15 cellular contexts compared by ENCODE assay signal in genomic region chr20:45016089-45016641, GRCh38. TPM values are rescaled to one million over a fixed set of nuclear protein-coding genes. Genes with fewer than 3 reads are reported as not detected.
A peak's percentile ranks its signal among the peaks of the same experiment; 100 is the strongest.
DNase-seq lines count a peak whose midpoint lies in the region; ATAC-seq and TF ChIP-seq lines count a peak whose summit lies in the region.
"Had no signal": no experiment of that assay in that cellular context is flagged by ENCODE, and none has a peak within 500 bp of the region (broad histone marks: within the 10 kb centered on the region; RNA-seq: fewer than 3 reads in every experiment).

No MANE protein-coding gene starts in this region.

- CTCF ChIA-PET in activated CD8-positive, alpha-beta T cell treated with anti-CD3 and anti-CD28 coated beads for 36 hours (lab: Charles Lee) = interaction anchor here (1.0 to 1.3 kb wide), 2 partner anchors 64 to 80 kb away, joined by 3 read pairs; no protein-coding TSS in a partner anchor
- CTCF ChIA-PET in activated CD8-positive, alpha-beta T cell treated with anti-CD3 and anti-CD28 coated beads, Interleukin-2, amount 10 ng/mL, durations not matched to agents 7 days and 5 days (lab: Charles Lee) = interaction anchor here (0.7 to 2.0 kb wide), 2 partner anchors 22 to 79 kb away, joined by 3 to 9 read pairs; no protein-coding TSS in a partner anchor

- no peaks in the 10 kb centered on the region for H3K27me3 Mint-ChIP-seq in activated CD8-positive, alpha-beta T cell treated with anti-CD3 and anti-CD28 coated beads for 36 hours
- H3K27me3 Mint-ChIP-seq in activated CD8-positive, alpha-beta T cell treated with anti-CD3 and anti-CD28 coated beads, Interleukin-2, amount 10 ng/mL, durations not matched to agents 7 days and 5 days (ENCODE audit: low read depth) = no peaks in the 10 kb centered on the region
- no peaks in the 10 kb centered on the region for H3K27me3 Mint-ChIP-seq in T-helper 17 cell
- H3K27me3 Mint-ChIP-seq in stimulated activated naive CD8-positive, alpha-beta T cell treated with anti-CD3 and anti-CD28 coated beads, Interleukin-15, Interleukin-2, amounts not matched to agents 100 ng/mL and 50 ng/mL, for 24 hours = no peaks in the 10 kb centered on the region

- H3K9me3 Mint-ChIP-seq in activated CD8-positive, alpha-beta T cell treated with anti-CD3 and anti-CD28 coated beads for 36 hours = no peaks in the 10 kb centered on the region
- H3K9me3 Mint-ChIP-seq in activated CD8-positive, alpha-beta T cell treated with anti-CD3 and anti-CD28 coated beads, Interleukin-2, amount 10 ng/mL, durations not matched to agents 7 days and 5 days (ENCODE audit: insufficient read depth) = no peaks in the 10 kb centered on the region
- H3K9me3 Mint-ChIP-seq in stimulated activated naive CD8-positive, alpha-beta T cell treated with anti-CD3 and anti-CD28 coated beads, Interleukin-15, Interleukin-2, amounts not matched to agents 100 ng/mL and 50 ng/mL, for 24 hours = no peaks in the 10 kb centered on the region

- intact Hi-C loops in activated CD8-positive, alpha-beta T cell treated with anti-CD3 and anti-CD28 coated beads for 36 hours (cut with micrococcal nuclease) = no loop called here

- no peak for ATAC-seq in activated CD8-positive, alpha-beta T cell treated with anti-CD3 and anti-CD28 coated beads for 36 hours
- ATAC-seq in activated CD8-positive, alpha-beta T cell treated with anti-CD3 and anti-CD28 coated beads, Interleukin-2, amount 10 ng/mL, durations not matched to agents 7 days and 5 days = no peak
- no peak for ATAC-seq in T-helper 17 cell
- no peak for ATAC-seq in HG03108 (IDR thresholded peaks at IDR 0.05; ENCODE audit: unreplicated experiment)
- ATAC-seq: A549, esophagus mucosa had no signal

- POLR2A ChIA-PET in activated CD8-positive, alpha-beta T cell treated with anti-CD3 and anti-CD28 coated beads for 36 hours (lab: Charles Lee) = interaction anchor here (1.2 kb wide), 1 partner anchor 49 kb away, joined by 3 read pairs; no protein-coding TSS in a partner anchor
- POLR2A ChIA-PET in activated CD8-positive, alpha-beta T cell treated with anti-CD3 and anti-CD28 coated beads, Interleukin-2, amount 10 ng/mL, durations not matched to agents 7 days and 5 days (lab: Charles Lee) = no interaction called here

- H3K4me3 ChIP-seq in fibroblast of villous mesenchyme (ENCODE audit: low read depth, low read length) = no peak overlapping the region
- H3K4me3 ChIP-seq: A549, pancreas, thyroid gland had no signal

- H3K4me1 Mint-ChIP-seq in activated CD8-positive, alpha-beta T cell treated with anti-CD3 and anti-CD28 coated beads for 36 hours (ENCODE audit: low read depth) = peaks cover 56% of the 10 kb centered on the region
- peaks cover 8% of the 10 kb centered on the region for H3K4me1 Mint-ChIP-seq in activated CD8-positive, alpha-beta T cell treated with anti-CD3 and anti-CD28 coated beads, Interleukin-2, amount 10 ng/mL, durations not matched to agents 7 days and 5 days (ENCODE audit: low read depth)
- H3K4me1 Mint-ChIP-seq in T-helper 17 cell = peaks cover 45% of the 10 kb centered on the region
- peaks cover 71% of the 10 kb centered on the region for H3K4me1 Mint-ChIP-seq in stimulated activated naive CD8-positive, alpha-beta T cell treated with anti-CD3 and anti-CD28 coated beads, Interleukin-15, Interleukin-2, amounts not matched to agents 100 ng/mL and 50 ng/mL, for 24 hours (ENCODE audit: low read depth)

- H3K4me3 Mint-ChIP-seq in activated CD8-positive, alpha-beta T cell treated with anti-CD3 and anti-CD28 coated beads for 36 hours = no peak overlapping the region
- H3K4me3 Mint-ChIP-seq in activated CD8-positive, alpha-beta T cell treated with anti-CD3 and anti-CD28 coated beads, Interleukin-2, amount 10 ng/mL, durations not matched to agents 7 days and 5 days = no peak overlapping the region
- H3K4me3 Mint-ChIP-seq in T-helper 17 cell = no peak overlapping the region
- peak overlapping the region; percentile 15 for H3K4me3 Mint-ChIP-seq in stimulated activated naive CD8-positive, alpha-beta T cell treated with anti-CD3 and anti-CD28 coated beads, Interleukin-15, Interleukin-2, amounts not matched to agents 100 ng/mL and 50 ng/mL, for 24 hours

- no peaks in the 10 kb centered on the region for H3K9me3 ChIP-seq in T-helper 17 cell (ENCODE audit: control insufficient read depth, low read length, poor library complexity, severe bottlenecking)
- H3K9me3 ChIP-seq: A549, pancreas, thyroid gland had no signal

- H3K36me3 Mint-ChIP-seq in activated CD8-positive, alpha-beta T cell treated with anti-CD3 and anti-CD28 coated beads for 36 hours (ENCODE audit: low read depth) = peaks cover 56% of the 10 kb centered on the region
- peaks cover 59% of the 10 kb centered on the region for H3K36me3 Mint-ChIP-seq in activated CD8-positive, alpha-beta T cell treated with anti-CD3 and anti-CD28 coated beads, Interleukin-2, amount 10 ng/mL, durations not matched to agents 7 days and 5 days (ENCODE audit: low read depth)
- H3K36me3 Mint-ChIP-seq in T-helper 17 cell (ENCODE audit: low read depth) = peaks cover 9% of the 10 kb centered on the region
- H3K36me3 Mint-ChIP-seq in stimulated activated naive CD8-positive, alpha-beta T cell treated with anti-CD3 and anti-CD28 coated beads, Interleukin-15, Interleukin-2, amounts not matched to agents 100 ng/mL and 50 ng/mL, for 24 hours (ENCODE audit: low read depth) = peaks cover 79% of the 10 kb centered on the region

- DNase-seq in activated CD8-positive, alpha-beta T cell treated with anti-CD3 and anti-CD28 coated beads for 36 hours = no peak
- no peak for DNase-seq in activated CD8-positive, alpha-beta T cell treated with anti-CD3 and anti-CD28 coated beads, Interleukin-2, amount 10 ng/mL, durations not matched to agents 7 days and 5 days
- DNase-seq in T-helper 17 cell (no peak), fibroblast of villous mesenchyme (ENCODE audit: low read depth) (peak; percentile 86), medulla oblongata (ENCODE audit: extremely low spot score) (no peak), erythroblast (lab: John Stamatoyannopoulos, UW) (no peak)
- DNase-seq: activated CD4-positive, alpha-beta T cell treated with anti-CD3 and anti-CD28 coated beads, Interleukin-2, amount 50 U/mL, for 4 hours; NCI-H2081 treated with DMSO at 0.1 percent for 48 hours; pancreas; stimulated activated CD4-positive, alpha-beta T cell treated with anti-CD3 and anti-CD28 coated beads, Interleukin-4, amount 100 ng/mL, for 4 hours; thyroid gland had no signal

- TF ChIP-seq CTCF in activated CD8-positive, alpha-beta T cell treated with anti-CD3 and anti-CD28 coated beads for 36 hours (IDR thresholded peaks at IDR 0.05) = no peak
- TF ChIP-seq CTCF in fibroblast of villous mesenchyme (IDR thresholded peaks at IDR 0.05; ENCODE audit: insufficient read depth, low read depth, low read length) = no peak

- TF ChIP-seq POLR2A in erythroblast (IDR thresholded peaks at IDR 0.05; ENCODE audit: low read length) = no peak

- H3K27ac Mint-ChIP-seq in activated CD8-positive, alpha-beta T cell treated with anti-CD3 and anti-CD28 coated beads for 36 hours = peak overlapping the region; percentile 79
- no peak overlapping the region for H3K27ac Mint-ChIP-seq in activated CD8-positive, alpha-beta T cell treated with anti-CD3 and anti-CD28 coated beads, Interleukin-2, amount 10 ng/mL, durations not matched to agents 7 days and 5 days
- H3K27ac Mint-ChIP-seq in T-helper 17 cell = peak overlapping the region; percentile 87
- H3K27ac Mint-ChIP-seq in stimulated activated naive CD8-positive, alpha-beta T cell treated with anti-CD3 and anti-CD28 coated beads, Interleukin-15, Interleukin-2, amounts not matched to agents 100 ng/mL and 50 ng/mL, for 24 hours = peak overlapping the region; percentile 86

RNA-seq across cellular contexts. Expression of gene STK4, which starts 49.9 kb away (rescaled TPM):
- total RNA-seq in activated CD8-positive, alpha-beta T cell treated with anti-CD3 and anti-CD28 coated beads for 36 hours = 100 to 1,000 TPM; 154 to 165 TPM
- 100 to 1,000 TPM; 159 to 164 TPM for total RNA-seq in activated CD8-positive, alpha-beta T cell treated with anti-CD3 and anti-CD28 coated beads, Interleukin-2, amount 10 ng/mL, durations not matched to agents 7 days and 5 days
- total RNA-seq in T-helper 17 cell = 100 to 1,000 TPM; 271 to 280 TPM
- 28.0 and 35.8 TPM in 2 replicates for total RNA-seq in fibroblast of villous mesenchyme

RNA-seq across cellular contexts. Expression of gene TOMM34, which starts 56.0 kb away (rescaled TPM):
- total RNA-seq in activated CD8-positive, alpha-beta T cell treated with anti-CD3 and anti-CD28 coated beads for 36 hours = 10 to 100 TPM; 60.5 to 62.4 TPM
- total RNA-seq in activated CD8-positive, alpha-beta T cell treated with anti-CD3 and anti-CD28 coated beads, Interleukin-2, amount 10 ng/mL, durations not matched to agents 7 days and 5 days = 10 to 100 TPM; 20.2 to 20.3 TPM
- 1 to 10 TPM; 9.1 to 9.2 TPM for total RNA-seq in T-helper 17 cell
- total RNA-seq in fibroblast of villous mesenchyme = 15.1 and 22.0 TPM in 2 replicates
